Comparison of ENCODE assay signal across 27 cellular contexts in the genomic region with DNA sequence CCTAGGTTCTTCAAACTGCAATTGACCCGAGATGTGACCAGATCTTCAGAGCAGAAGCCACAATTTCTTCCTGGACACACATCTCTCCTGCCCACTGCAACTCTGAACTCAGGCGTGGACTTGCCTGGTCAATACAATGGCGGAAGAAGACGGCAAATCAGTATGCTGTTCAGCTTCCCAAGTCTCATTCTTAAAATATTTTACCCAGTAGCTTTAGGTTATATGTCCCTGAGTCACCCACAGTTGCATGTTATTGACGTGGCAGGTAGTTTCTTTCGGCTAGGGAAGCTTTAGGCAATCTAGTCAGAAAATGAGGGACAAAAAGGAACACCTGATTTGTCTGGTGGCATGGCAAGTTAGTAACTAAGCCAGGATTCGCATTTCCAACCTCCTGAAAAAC. TPM values are rescaled to one million over a fixed set of nuclear protein-coding genes. Genes with fewer than 3 reads are reported as not detected.
A peak's percentile ranks its signal among the peaks of the same experiment; 100 is the strongest.
DNase-seq lines count a peak whose midpoint lies in the region; ATAC-seq, FAIRE-seq and TF ChIP-seq lines count a peak whose summit lies in the region.
"Had no signal": no experiment of that assay in that cellular context is flagged by ENCODE, and none has a peak within 500 bp of the region (broad histone marks: within the 10 kb centered on the region; RNA-seq: fewer than 3 reads in every experiment).

No MANE protein-coding gene starts in this region.

- no peaks in the 10 kb centered on the region for H4K20me1 ChIP-seq in hepatocyte (ENCODE audit: insufficient read depth, poor library complexity, severe bottlenecking)

- H3K4me1 ChIP-seq in hepatocyte (ENCODE audit: insufficient read depth) (peaks cover 39% of the 10 kb centered on the region), small intestine (ENCODE audit: control insufficient read depth in 2 of 2, insufficient read depth in 1 of 2, low read depth in 1 of 2, low read length in 1 of 2) (no peaks in the 10 kb centered on the region)
- H3K4me1 ChIP-seq: pancreas, right lobe of liver had no signal

- H2AFZ ChIP-seq in hepatocyte = no peak overlapping the region

- no peaks in the 10 kb centered on the region for H3K9me3 Mint-ChIP-seq in stimulated activated naive CD8-positive, alpha-beta T cell treated with anti-CD3 and anti-CD28 coated beads, Interleukin-15, amount 100 ng/mL, for 72 hours
- no peaks in the 10 kb centered on the region for H3K9me3 Mint-ChIP-seq in activated T-helper 2 cell treated with anti-CD3 and anti-CD28 coated beads, Interferon-gamma antibody, Interleukin-2, Interleukin-4, amounts not matched to agents 10 μg/mL and 5 μg/mL and 100 μg/mL, durations not matched to agents 14 hours and 24 hours and 36 hours
- H3K9me3 Mint-ChIP-seq in osteocyte (ENCODE audit: unreplicated experiment) = no peaks in the 10 kb centered on the region

- H3K4me1 Mint-ChIP-seq in stimulated activated naive CD8-positive, alpha-beta T cell treated with anti-CD3 and anti-CD28 coated beads, Interleukin-15, amount 100 ng/mL, for 72 hours = peaks cover 96% of the 10 kb centered on the region
- peaks cover 67% of the 10 kb centered on the region for H3K4me1 Mint-ChIP-seq in activated T-helper 2 cell treated with anti-CD3 and anti-CD28 coated beads, Interferon-gamma antibody, Interleukin-2, Interleukin-4, amounts not matched to agents 10 μg/mL and 5 μg/mL and 100 μg/mL, durations not matched to agents 14 hours and 24 hours and 36 hours (ENCODE audit: low read depth)
- peaks cover 37% of the 10 kb centered on the region for H3K4me1 Mint-ChIP-seq in osteocyte (ENCODE audit: unreplicated experiment)

- no peaks in the 10 kb centered on the region for H3K27me3 Mint-ChIP-seq in stimulated activated naive CD8-positive, alpha-beta T cell treated with anti-CD3 and anti-CD28 coated beads, Interleukin-15, amount 100 ng/mL, for 72 hours
- no peaks in the 10 kb centered on the region for H3K27me3 Mint-ChIP-seq in activated T-helper 2 cell treated with anti-CD3 and anti-CD28 coated beads, Interferon-gamma antibody, Interleukin-2, Interleukin-4, amounts not matched to agents 10 μg/mL and 5 μg/mL and 100 μg/mL, durations not matched to agents 14 hours and 24 hours and 36 hours (ENCODE audit: low read depth)
- H3K27me3 Mint-ChIP-seq in osteocyte (ENCODE audit: unreplicated experiment) = no peaks in the 10 kb centered on the region

- no peak for DNase-seq in stimulated activated naive CD8-positive, alpha-beta T cell treated with anti-CD3 and anti-CD28 coated beads, Interleukin-15, amount 100 ng/mL, for 72 hours
- no peak for DNase-seq in stimulated activated naive CD8-positive, alpha-beta T cell treated with anti-CD3 and anti-CD28 coated beads, Interleukin-15, Interleukin-2, amounts not matched to agents 100 U/mL and 50 U/mL, for 24 hours
- no peak for DNase-seq in activated T-helper 2 cell treated with anti-CD3 and anti-CD28 coated beads, Interferon-gamma antibody, Interleukin-2, Interleukin-4, amounts not matched to agents 10 μg/mL and 5 μg/mL and 100 μg/mL, durations not matched to agents 14 hours and 24 hours and 36 hours (ENCODE audit: low spot score)
- DNase-seq in hepatocyte (ENCODE audit: low spot score) = no peak
- DNase-seq in NCI-H187 (lab: John Stamatoyannopoulos, UW) = no peak
- DNase-seq in osteocyte (ENCODE audit: extremely low spot score, unreplicated experiment) = no peak
- DNase-seq in small intestine = no peak
- no peak for DNase-seq in head of caudate nucleus
- DNase-seq: activated CD4-positive, alpha-beta T cell treated with anti-CD3 and anti-CD28 coated beads, Interleukin-2, amount 50 U/mL, for 4 hours; DMS53; foreskin fibroblast; GOT3; hippocampal formation; NCI-H1694; NCI-H2227 treated with DMSO at 0.1 percent for 48 hours; NCI-H774; pancreas; right lobe of liver; T-helper 1 cell; testis had no signal

- peaks cover 15% of the 10 kb centered on the region for H3K36me3 Mint-ChIP-seq in activated T-helper 2 cell treated with anti-CD3 and anti-CD28 coated beads, Interferon-gamma antibody, Interleukin-2, Interleukin-4, amounts not matched to agents 10 μg/mL and 5 μg/mL and 100 μg/mL, durations not matched to agents 14 hours and 24 hours and 36 hours (ENCODE audit: low read depth)
- H3K36me3 Mint-ChIP-seq in osteocyte (ENCODE audit: unreplicated experiment) = no peaks in the 10 kb centered on the region

- 86% methylated on average over 7 of the region's 7 CpGs for WGBS in hepatocyte (ENCODE audit: low lambda C conversion rate, missing lambda C conversion rate)
- WGBS in small intestine, 3 donors = 96 to 99% (median 98%) methylated on average over 7 of the region's 7 CpGs

- H3K27ac ChIP-seq in hepatocyte = peak overlapping the region; percentile 62
- H3K27ac ChIP-seq in small intestine (ENCODE audit: low read depth in 1 of 2, low read length in 1 of 2) = no peak overlapping the region
- H3K27ac ChIP-seq: cardiac muscle cell, pancreas, right lobe of liver had no signal

- no peak for ATAC-seq in stimulated activated naive CD8-positive, alpha-beta T cell treated with anti-CD3 and anti-CD28 coated beads, Interleukin-15, amount 100 ng/mL, for 72 hours
- ATAC-seq in stimulated activated naive CD8-positive, alpha-beta T cell treated with anti-CD3 and anti-CD28 coated beads, Interleukin-15, Interleukin-2, amounts not matched to agents 100 U/mL and 50 U/mL, for 24 hours = no peak
- ATAC-seq: K562, pancreas, right lobe of liver had no signal

- TF ChIP-seq CTCF in hepatocyte (IDR thresholded peaks at IDR 0.05; ENCODE audit: poor library complexity) = no peak
- no peak for TF ChIP-seq CTCF in osteocyte (IDR thresholded peaks at IDR 0.05)

- H3K4me2 ChIP-seq in hepatocyte = no peak overlapping the region

- no peaks in the 10 kb centered on the region for H3K9me2 ChIP-seq in hepatocyte (replicated peaks; ENCODE audit: insufficient read depth)

- H3K79me2 ChIP-seq in hepatocyte = no peaks in the 10 kb centered on the region

- intact Hi-C loops in activated T-helper 2 cell treated with anti-CD3 and anti-CD28 coated beads, Interferon-gamma antibody, Interleukin-2, Interleukin-4, amounts not matched to agents 10 μg/mL and 5 μg/mL and 100 μg/mL, durations not matched to agents 14 hours and 24 hours and 36 hours (cut with micrococcal nuclease) = loop anchor here (5.0 to 10.0 kb wide), 3 partner anchors 56 to 344 kb away; a partner anchor contains a TSS
- intact Hi-C loops in head of caudate nucleus (cut with DNase I) = no loop called here

- H3K4me3 ChIP-seq in hepatocyte (no peak overlapping the region), small intestine (ENCODE audit: low read depth in 1 of 2, low read length in 2 of 2) (no peak overlapping the region)
- H3K4me3 ChIP-seq: cardiac muscle cell, K562, lung, pancreas, right lobe of liver, testis had no signal

- H3K27me3 ChIP-seq in hepatocyte (no peaks in the 10 kb centered on the region), small intestine (ENCODE audit: control insufficient read depth in 2 of 2, insufficient read depth in 2 of 2, low read length in 2 of 2) (no peaks in the 10 kb centered on the region)
- H3K27me3 ChIP-seq: cardiac muscle cell, pancreas, right lobe of liver, testis had no signal

- FAIRE-seq in small intestine (lab: Jason Lieb, UNC) = no peak
- FAIRE-seq: GM12892, GM19239, islet of Langerhans, K562, pancreas had no signal

- peak overlapping the region; percentile 22 to 97 for H3K27ac Mint-ChIP-seq in stimulated activated naive CD8-positive, alpha-beta T cell treated with anti-CD3 and anti-CD28 coated beads, Interleukin-15, amount 100 ng/mL, for 72 hours
- H3K27ac Mint-ChIP-seq in activated T-helper 2 cell treated with anti-CD3 and anti-CD28 coated beads, Interferon-gamma antibody, Interleukin-2, Interleukin-4, amounts not matched to agents 10 μg/mL and 5 μg/mL and 100 μg/mL, durations not matched to agents 14 hours and 24 hours and 36 hours = peak overlapping the region; percentile 81
- H3K27ac Mint-ChIP-seq in osteocyte (ENCODE audit: unreplicated experiment) = no peak overlapping the region

- no peaks in the 10 kb centered on the region for H3K36me3 ChIP-seq in hepatocyte (replicated peaks; ENCODE audit: insufficient read depth, low read depth)
- no peaks in the 10 kb centered on the region for H3K36me3 ChIP-seq in small intestine (ENCODE audit: control insufficient read depth in 2 of 2, insufficient read depth in 2 of 2, low read length in 2 of 2)
- H3K36me3 ChIP-seq: cardiac muscle cell, pancreas, right lobe of liver had no signal

- H3K9me3 ChIP-seq in hepatocyte (ENCODE audit: low read depth) = no peaks in the 10 kb centered on the region
- no peaks in the 10 kb centered on the region for H3K9me3 ChIP-seq in small intestine (ENCODE audit: control insufficient read depth, low read depth)
- H3K9me3 ChIP-seq: pancreas, right lobe of liver, testis had no signal

- H3K4me3 Mint-ChIP-seq in stimulated activated naive CD8-positive, alpha-beta T cell treated with anti-CD3 and anti-CD28 coated beads, Interleukin-15, amount 100 ng/mL, for 72 hours = peak overlapping the region; percentile 58 to 66
- no peak overlapping the region for H3K4me3 Mint-ChIP-seq in activated T-helper 2 cell treated with anti-CD3 and anti-CD28 coated beads, Interferon-gamma antibody, Interleukin-2, Interleukin-4, amounts not matched to agents 10 μg/mL and 5 μg/mL and 100 μg/mL, durations not matched to agents 14 hours and 24 hours and 36 hours (ENCODE audit: low read depth)
- H3K4me3 Mint-ChIP-seq in osteocyte (ENCODE audit: unreplicated experiment) = no peak overlapping the region

RNA-seq across cellular contexts. Expression of a gene that starts 22.5 kb away (rescaled TPM):
- total RNA-seq in activated T-helper 2 cell treated with anti-CD3 and anti-CD28 coated beads, Interferon-gamma antibody, Interleukin-2, Interleukin-4, amounts not matched to agents 10 μg/mL and 5 μg/mL and 100 μg/mL, durations not matched to agents 14 hours and 24 hours and 36 hours = 15.9 and 21.2 TPM in 2 replicates
- 5.5 and 11.4 TPM in 2 replicates for total RNA-seq in hepatocyte
- polyA plus RNA-seq in hepatocyte = 17.2 and 17.8 TPM in 2 replicates
- 16.4 and 24.1 TPM in 2 replicates for total RNA-seq in osteocyte
- 1 to 10 TPM in 2 of 3 donors, not detected in 1; 3.0 to 6.2 TPM for polyA plus RNA-seq in small intestine

RNA-seq across cellular contexts. Expression of a gene that starts 38.0 kb away (rescaled TPM):
- total RNA-seq in activated T-helper 2 cell treated with anti-CD3 and anti-CD28 coated beads, Interferon-gamma antibody, Interleukin-2, Interleukin-4, amounts not matched to agents 10 μg/mL and 5 μg/mL and 100 μg/mL, durations not matched to agents 14 hours and 24 hours and 36 hours = not detected in 2 replicates
- 3.4 and 3.8 TPM in 2 replicates for total RNA-seq in hepatocyte
- 4.4 and 5.8 TPM in 2 replicates for polyA plus RNA-seq in hepatocyte
- total RNA-seq in osteocyte = not detected in 2 replicates
- polyA plus RNA-seq in small intestine = 10 to 100 TPM in 2 of 3 donors, under 1 TPM in 1; 0.28 to 12.7 (median 12.2) TPM
- total RNA-seq: dermis microvascular lymphatic vessel endothelial cell, right lobe of liver had no signal
- polyA plus RNA-seq: K562 had no signal

Comparison
In these comparisons a context has a peak if more than half of its experiments do, and no peak if none do; other contexts are left out.
1. H3K4me3 Mint-ChIP-seq: peak in stimulated activated naive CD8-positive, alpha-beta T cell treated with anti-CD3 and anti-CD28 coated beads, Interleukin-15, amount 100 ng/mL, for 72 hours (2 of 2); none in activated T-helper 2 cell treated with anti-CD3 and anti-CD28 coated beads, Interferon-gamma antibody, Interleukin-2, Interleukin-4, amounts not matched to agents 10 μg/mL and 5 μg/mL and 100 μg/mL, durations not matched to agents 14 hours and 24 hours and 36 hours (single experiment) and osteocyte (single experiment).